In genomic region chr1:154404511-154404931, GRCh38 we compare ENCODE assay signal across 8 cellular contexts. TPM values are rescaled to one million over a fixed set of nuclear protein-coding genes. Genes with fewer than 3 reads are reported as not detected.
DNase-seq lines count a peak whose midpoint lies in the region; ATAC-seq and TF ChIP-seq lines count a peak whose summit lies in the region.

No MANE protein-coding gene starts in this region.

- H3K4me3 ChIP-seq in AG10803 (ENCODE audit: low read length) = peak overlapping the region; percentile 91
- H3K4me3 ChIP-seq in mononuclear cell (ENCODE audit: low read length) = peak overlapping the region; percentile 89

- no peaks in the 10 kb centered on the region for H3K27me3 ChIP-seq in mononuclear cell (ENCODE audit: insufficient read depth, low read length)

- ATAC-seq in HG03280 (IDR thresholded peaks at IDR 0.05; ENCODE audit: unreplicated experiment) = peak; percentile 14

- peak overlapping the region; percentile 42 for H3K27ac ChIP-seq in angular gyrus (ENCODE audit: low read depth, low read length)

- peaks cover 83% of the 10 kb centered on the region for H3K4me1 ChIP-seq in mononuclear cell (ENCODE audit: insufficient read depth, low read length)

- DNase-seq in AG10803 (ENCODE audit: low read depth) (no peak), NCI-H1436 (lab: John Stamatoyannopoulos, UW) (no peak), nucleus accumbens (lab: John Stamatoyannopoulos, UW) (no peak), middle frontal gyrus (ENCODE audit: extremely low spot score, low spot score) (no peak), SW480 (ENCODE audit: low spot score) (no peak)

- no peak for TF ChIP-seq CTCF in AG10803 (conservative IDR thresholded peaks at IDR 0.05; ENCODE audit: low read length)

- no peaks in the 10 kb centered on the region for H3K9me3 ChIP-seq in mononuclear cell (ENCODE audit: low read depth, low read length)

RNA-seq across cellular contexts. Expression of gene IL6R, which starts 0.6 kb away (rescaled TPM):
- 29.2 TPM for total RNA-seq in mononuclear cell
